30 cellular contexts compared by ENCODE assay signal in the genomic region with DNA sequence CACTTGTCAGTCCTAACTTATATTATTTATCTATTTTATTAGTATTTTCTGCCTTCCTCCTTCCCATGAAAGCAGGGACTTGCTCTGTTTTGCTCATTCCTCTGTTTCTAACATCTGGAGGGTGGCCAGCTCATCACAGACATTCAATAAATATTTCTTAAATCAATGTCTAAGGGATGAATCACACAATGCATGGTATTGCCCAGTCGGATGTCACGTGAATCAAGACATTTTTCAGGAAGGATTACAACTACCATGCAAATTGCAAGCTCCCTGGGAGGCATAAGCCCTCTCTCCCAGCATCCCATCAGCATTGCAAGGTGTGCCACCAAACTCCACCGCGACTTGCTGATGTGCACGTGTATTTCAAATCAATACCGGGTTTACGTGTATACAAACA.
DNase-seq lines count a peak whose midpoint lies in the region; ATAC-seq, FAIRE-seq and TF ChIP-seq lines count a peak whose summit lies in the region.
"Had no signal": no experiment of that assay in that cellular context is flagged by ENCODE, and none has a peak within 500 bp of the region (broad histone marks: within the 10 kb centered on the region; RNA-seq: fewer than 3 reads in every experiment).

No MANE protein-coding gene starts in this region.

- H3K9me3 ChIP-seq in RWPE2 (ENCODE audit: severe bottlenecking) (no peaks in the 10 kb centered on the region), lung (ENCODE audit: control insufficient read depth in 2 of 2, insufficient read depth in 1 of 2, low read length in 1 of 2) (no peaks in the 10 kb centered on the region), small intestine (ENCODE audit: control insufficient read depth, low read depth) (no peaks in the 10 kb centered on the region)
- H3K9me3 ChIP-seq: heart left ventricle, suprapubic skin had no signal

- no peak for FAIRE-seq in small intestine (lab: Jason Lieb, UNC)
- FAIRE-seq: GM18507, H1, keratinocyte had no signal

- H3K4me3 ChIP-seq in RWPE2 (ENCODE audit: severe bottlenecking) (no peak overlapping the region), lung (no peak overlapping the region), small intestine (ENCODE audit: low read depth in 1 of 2, low read length in 2 of 2) (no peak overlapping the region)
- H3K4me3 ChIP-seq: heart left ventricle, smooth muscle cell, suprapubic skin had no signal

- TF ChIP-seq CTCF in RWPE2 (IDR thresholded peaks at IDR 0.05; ENCODE audit: poor library complexity, severe bottlenecking) (no peak), lung (IDR thresholded peaks at IDR 0.05; ENCODE audit: control extremely low read depth, extremely low read depth) (no peak)

- H3K27me3 ChIP-seq in RWPE2 (ENCODE audit: insufficient read depth, poor library complexity, severe bottlenecking) (no peaks in the 10 kb centered on the region), lung (ENCODE audit: control insufficient read depth, insufficient read depth) (no peaks in the 10 kb centered on the region), small intestine (ENCODE audit: control insufficient read depth in 2 of 2, insufficient read depth in 2 of 2, low read length in 2 of 2) (peaks cover 0 to 1% of the 10 kb centered on the region in 2 donors)
- H3K27me3 ChIP-seq: foreskin keratinocyte, suprapubic skin had no signal

- 84 to 89% methylated on average over 7 of the region's 7 CpGs for WGBS in lung, 2 donors
- 88 to 97% (median 89%) methylated on average over 7 of the region's 7 CpGs for WGBS in small intestine, 3 donors

- H3K36me3 ChIP-seq in RWPE2 (ENCODE audit: low read depth) (no peaks in the 10 kb centered on the region), lung (ENCODE audit: control insufficient read depth in 2 of 2, insufficient read depth in 2 of 2, low read length in 2 of 2) (no peaks in the 10 kb centered on the region), small intestine (ENCODE audit: control insufficient read depth in 2 of 2, insufficient read depth in 2 of 2, low read length in 2 of 2) (no peaks in the 10 kb centered on the region)
- H3K36me3 ChIP-seq: heart left ventricle, suprapubic skin had no signal

- ATAC-seq in RWPE2 (ENCODE audit: low read depth) (peak; percentile 73), lung (ENCODE audit: insufficient read depth, low FRiP score) (no peak)
- ATAC-seq: activated naive CD8-positive, alpha-beta T cell treated with anti-CD3 and anti-CD28 coated beads, Interleukin-2, amount 50 U/mL, for 24 hours; foreskin keratinocyte; heart left ventricle; natural killer cell had no signal

- H3K27ac ChIP-seq in RWPE2 (ENCODE audit: poor library complexity, severe bottlenecking): no peak overlapping the region
- H3K27ac ChIP-seq in lung (ENCODE audit: low read depth in 1 of 2, low read length in 1 of 2): no peak overlapping the region
- no peak overlapping the region for H3K27ac ChIP-seq in small intestine (ENCODE audit: low read depth in 1 of 2, low read length in 1 of 2)
- H3K27ac ChIP-seq: foreskin keratinocyte, heart left ventricle, KMS-11, suprapubic skin had no signal

- H3K4me1 ChIP-seq in RWPE2 (ENCODE audit: insufficient read depth, poor library complexity, severe bottlenecking) (peaks cover 4% of the 10 kb centered on the region), lung (ENCODE audit: control insufficient read depth in 2 of 2, insufficient read depth in 2 of 2, low read length in 2 of 2) (no peaks in the 10 kb centered on the region), small intestine (ENCODE audit: control insufficient read depth in 2 of 2, insufficient read depth in 1 of 2, low read depth in 1 of 2, low read length in 1 of 2) (no peaks in the 10 kb centered on the region)
- H3K4me1 ChIP-seq: foreskin keratinocyte, heart left ventricle, suprapubic skin had no signal

- DNase-seq in Daoy (ENCODE audit: low read depth): peak; percentile 58
- DNase-seq in RWPE2 (ENCODE audit: low spot score): no peak
- DNase-seq in ecto neural progenitor cell (ENCODE audit: low spot score): peak; percentile 29
- peak; percentile 16 for DNase-seq in lung (ENCODE audit: low spot score)
- DNase-seq in NCI-H2171 (lab: John Stamatoyannopoulos, UW): no peak
- no peak for DNase-seq in small intestine
- no peak for DNase-seq in A172 (ENCODE audit: low spot score)
- no peak for DNase-seq in activated T-cell treated with anti-CD3 and anti-CD28 coated beads for 4 hours
- DNase-seq: activated CD4-positive, alpha-beta memory T cell treated with anti-CD3 and anti-CD28 coated beads for 36 hours; activated CD4-positive, alpha-beta T cell treated with anti-CD3 and anti-CD28 coated beads for 1 hour; activated naive CD4-positive, alpha-beta T cell; activated naive CD8-positive, alpha-beta T cell treated with anti-CD3 and anti-CD28 coated beads, Interleukin-2, amount 50 U/mL, for 24 hours; CD8-positive, alpha-beta memory T cell; effector memory CD4-positive, alpha-beta T cell; erythroblast; heart left ventricle; natural killer cell; NCI-H1417; NCI-H2029; NCI-H524 treated with DMSO at 0.1 percent for 48 hours; NK-92 treated with Interleukin-12 subunit alpha and Interleukin-12 subunit beta, amount 100 ng/mL, for 24 hours; SHP77 treated with DMSO at 0.1 percent for 48 hours; stimulated activated naive CD4-positive, alpha-beta T cell treated with Interleukin-2 at 50 U/mL for 16 hours had no signal

Comparison
In these comparisons a context has a peak if more than half of its experiments do, and no peak if none do; other contexts are left out.
1. DNase-seq: peak in Daoy (single experiment), ecto neural progenitor cell (single experiment) and lung (single experiment); none in RWPE2 (single experiment), NCI-H2171 (single experiment), small intestine (single experiment), A172 (single experiment) and activated T-cell treated with anti-CD3 and anti-CD28 coated beads for 4 hours (single experiment).